1 cellular context compared by ENCODE assay signal in genomic region chr17:39625198-39625769, GRCh38.
TF ChIP-seq lines count a peak whose summit lies in the region.

No MANE protein-coding gene starts in this region.

TF ChIP-seq in H1, 55 proteins besides CTCF, POLR2A, EP300 and RAD21:
- no peak for TF ChIP-seq SP4 (IDR thresholded peaks at IDR 0.05; ENCODE audit: low read length)
- no peak for TF ChIP-seq MAFK (IDR thresholded peaks at IDR 0.05; ENCODE audit: low read depth, low read length)
- TF ChIP-seq TBP (IDR thresholded peaks at IDR 0.05; ENCODE audit: low read depth, low read length), result no peak
- no peak for TF ChIP-seq KDM4A (IDR thresholded peaks at IDR 0.05; ENCODE audit: low read depth, low read length, severe bottlenecking)
- TF ChIP-seq SIRT6 (IDR thresholded peaks at IDR 0.05; ENCODE audit: low read length), result no peak
- TF ChIP-seq CBX8 (IDR thresholded peaks at IDR 0.05; ENCODE audit: borderline replicate concordance, low read depth, low read length), result no peak
- no peak for TF ChIP-seq TAF1 (IDR thresholded peaks at IDR 0.05; ENCODE audit: low read depth, low read length)
- no peak for TF ChIP-seq NRF1 (IDR thresholded peaks at IDR 0.05; ENCODE audit: low read depth, low read length)
- no peak for TF ChIP-seq BRCA1 (IDR thresholded peaks at IDR 0.05; ENCODE audit: low read depth, low read length)
- no peak for TF ChIP-seq POLR2AphosphoS5 (IDR thresholded peaks at IDR 0.05; ENCODE audit: low read depth, low read length)
- no peak for TF ChIP-seq ATF2 (IDR thresholded peaks at IDR 0.05; ENCODE audit: low read length)
- no peak for TF ChIP-seq SIN3A (conservative IDR thresholded peaks at IDR 0.05 in 1 of 2, IDR thresholded peaks at IDR 0.05 in 1 of 2; ENCODE audit: low read depth in 1 of 2, low read length in 2 of 2)
- no peak for TF ChIP-seq E2F6 (IDR thresholded peaks at IDR 0.05)
- no peak for TF ChIP-seq CREB1 (IDR thresholded peaks at IDR 0.05)
- TF ChIP-seq SP2 (IDR thresholded peaks at IDR 0.05; ENCODE audit: low read length), result no peak
- no peak for TF ChIP-seq POU5F1 (IDR thresholded peaks at IDR 0.05; ENCODE audit: low read depth, low read length)
- TF ChIP-seq SRF (IDR thresholded peaks at IDR 0.05; ENCODE audit: low read depth, low read length), result no peak
